In the genomic region with DNA sequence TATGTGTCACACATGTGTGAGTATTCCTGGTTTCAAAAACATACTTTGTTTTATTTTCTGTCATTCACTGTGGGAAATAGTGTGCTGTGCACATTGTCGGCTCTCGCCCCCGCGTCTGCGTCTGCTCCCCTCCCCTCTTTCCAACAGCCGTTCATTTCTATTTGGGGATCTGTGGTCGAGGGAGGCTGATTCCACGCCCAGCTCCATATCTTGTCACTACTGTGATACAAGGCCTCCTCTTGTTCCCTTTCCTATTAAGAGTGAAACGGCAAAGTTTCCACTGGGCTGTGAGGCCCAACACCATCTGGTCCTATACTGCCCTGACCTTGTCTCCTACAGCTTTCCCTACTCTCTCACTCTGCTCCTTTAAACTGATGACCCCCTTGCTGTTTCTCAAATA, we compare ENCODE assay signal across 21 cellular contexts.
"Had no signal": no experiment of that assay in that cellular context is flagged by ENCODE, and none has a peak within 500 bp of the region (broad histone marks: within the 10 kb centered on the region; RNA-seq: fewer than 3 reads in every experiment).

No MANE protein-coding gene starts in this region.

- DNase-seq: activated CD8-positive, alpha-beta memory T cell treated with anti-CD3 and anti-CD28 coated beads for 24 hours; activated CD8-positive, alpha-beta memory T cell treated with anti-CD3 and anti-CD28 coated beads, Interleukin-2, amount 50 U/mL, for 4 hours; activated naive CD4-positive, alpha-beta T cell; activated T-cell treated with anti-CD3 and anti-CD28 coated beads, Interleukin-2, amount 50 U/mL, for 24 hours; adrenal gland; cortex of kidney; foreskin fibroblast; left colon; lower lobe of right lung; natural killer cell; nucleus accumbens; posterior cingulate gyrus; sigmoid colon; SK-N-SH; stimulated activated CD4-positive, alpha-beta T cell treated with anti-CD3 and anti-CD28 coated beads, Interleukin-4, amount 100 ng/mL, for 24 hours; stimulated activated naive CD4-positive, alpha-beta T cell treated with Interleukin-2 at 50 U/mL for 16 hours; upper lobe of right lung had no signal

- H3K9me3 Mint-ChIP-seq: activated T-cell treated with anti-CD3 and anti-CD28 coated beads, Interleukin-2, amount 50 U/mL, for 24 hours; activated T-helper 2 cell treated with anti-CD3 and anti-CD28 coated beads, Interferon-gamma antibody, Interleukin-2, Interleukin-4, amounts not matched to agents 10 μg/mL and 5 μg/mL and 100 μg/mL, durations not matched to agents 14 hours and 24 hours and 36 hours; natural killer cell had no signal

- H3K4me3 ChIP-seq: adrenal gland, lower lobe of right lung, sigmoid colon, upper lobe of right lung had no signal

- H3K27me3 ChIP-seq: adrenal gland, sigmoid colon, upper lobe of right lung had no signal

- H3K27ac ChIP-seq: adrenal gland, epithelial cell of prostate, lower lobe of right lung, sigmoid colon, upper lobe of right lung had no signal

- H3K36me3 Mint-ChIP-seq: activated naive CD8-positive, alpha-beta T cell; natural killer cell; WTC11 had no signal

- ATAC-seq: left colon, lower lobe of right lung, natural killer cell, upper lobe of right lung, WTC11 had no signal

- H3K27me3 Mint-ChIP-seq: activated T-cell treated with anti-CD3 and anti-CD28 coated beads, Interleukin-2, amount 50 U/mL, for 24 hours had no signal

- H3K4me1 ChIP-seq: adrenal gland, lower lobe of right lung, upper lobe of right lung had no signal

- H3K9me3 ChIP-seq: adrenal gland, lower lobe of right lung, SK-N-SH, upper lobe of right lung had no signal

- H3K36me3 ChIP-seq: adrenal gland, lower lobe of right lung, sigmoid colon, upper lobe of right lung had no signal

- H3K4me2 ChIP-seq: SK-N-SH had no signal

- H3K27ac Mint-ChIP-seq: activated naive CD8-positive, alpha-beta T cell; activated T-cell treated with anti-CD3 and anti-CD28 coated beads, Interleukin-2, amount 50 U/mL, for 24 hours; activated T-helper 2 cell treated with anti-CD3 and anti-CD28 coated beads, Interferon-gamma antibody, Interleukin-2, Interleukin-4, amounts not matched to agents 10 μg/mL and 5 μg/mL and 100 μg/mL, durations not matched to agents 14 hours and 24 hours and 36 hours; natural killer cell; WTC11 had no signal

- H3K9ac ChIP-seq: SK-N-SH had no signal

- H3K4me1 Mint-ChIP-seq: natural killer cell, WTC11 had no signal

- H3K4me3 Mint-ChIP-seq: activated naive CD8-positive, alpha-beta T cell; activated T-cell treated with anti-CD3 and anti-CD28 coated beads, Interleukin-2, amount 50 U/mL, for 24 hours; natural killer cell; WTC11 had no signal
